27 cellular contexts compared by ENCODE assay signal in genomic region chr5:80225189-80225588, GRCh38. TPM values are rescaled to one million over a fixed set of nuclear protein-coding genes. Genes with fewer than 3 reads are reported as not detected.
DNase-seq lines count a peak whose midpoint lies in the region; ATAC-seq and TF ChIP-seq lines count a peak whose summit lies in the region.
"Had no signal": no experiment of that assay in that cellular context is flagged by ENCODE, and none has a peak within 500 bp of the region (broad histone marks: within the 10 kb centered on the region; RNA-seq: fewer than 3 reads in every experiment).

No MANE protein-coding gene starts in this region.

- CTCF ChIA-PET in activated naive CD4-positive, alpha-beta T cell treated with anti-CD3 and anti-CD28 coated beads, Interleukin-2, amount 10 ng/mL, durations not matched to agents 7 days and 5 days (lab: Charles Lee) = interaction anchor here (0.7 kb wide), 1 partner anchor 17 kb away, joined by 3 read pairs; no protein-coding TSS in a partner anchor

- H3K4me1 Mint-ChIP-seq in activated naive CD4-positive, alpha-beta T cell treated with anti-CD3 and anti-CD28 coated beads, Interleukin-2, amount 10 ng/mL, durations not matched to agents 7 days and 5 days = peaks cover 62% of the 10 kb centered on the region
- H3K4me1 Mint-ChIP-seq in activated naive CD8-positive, alpha-beta T cell treated with anti-CD3 and anti-CD28 coated beads, Interleukin-2, amount 50 U/mL, for 24 hours = peaks cover 62% of the 10 kb centered on the region

- peak overlapping the region in 3 of 4 donors; percentile 14 to 55 (median 16) for H3K27ac ChIP-seq in transverse colon
- H3K27ac ChIP-seq: ascending aorta, hepatocyte, lower lobe of right lung, Peyer's patch, testis had no signal

- intact Hi-C loops in transverse colon (cut with DNase I; ENCODE audit: low total_unique reads) = no loop called here

- no peak for ATAC-seq in activated naive CD8-positive, alpha-beta T cell treated with anti-CD3 and anti-CD28 coated beads, Interleukin-2, amount 50 U/mL, for 24 hours
- ATAC-seq: HCT116; lower lobe of right lung; stimulated activated naive B cell treated with anti-CD40 and anti-IgM and Interleukin-4, amounts not matched to agents 10 μg/mL and 1 μg/mL and 100 μg/mL, for 72 hours had no signal

- no peaks in the 10 kb centered on the region for H3K9me3 ChIP-seq in transverse colon
- H3K9me3 ChIP-seq: ascending aorta, BE2C, Caco-2, lower lobe of right lung, Peyer's patch, testis had no signal

- in situ Hi-C loops in transverse colon (cut with MboI; ENCODE audit: low pct_ligation_motif_present in 1 of 4, low pct_unique_long_range_greater_than_20kb in 1 of 4, low sequenced_read_pairs in 3 of 4) = no loop called here

- no peak for TF ChIP-seq EP300 in transverse colon (IDR thresholded peaks at IDR 0.05; ENCODE audit: low read depth)

- peaks cover 11 to 61% (median 40%) of the 10 kb centered on the region in 4 donors for H3K4me1 ChIP-seq in transverse colon
- H3K4me1 ChIP-seq: ascending aorta had no signal

- no peaks in the 10 kb centered on the region for H3K27me3 Mint-ChIP-seq in activated naive CD4-positive, alpha-beta T cell treated with anti-CD3 and anti-CD28 coated beads, Interleukin-2, amount 10 ng/mL, durations not matched to agents 7 days and 5 days
- no peaks in the 10 kb centered on the region for H3K27me3 Mint-ChIP-seq in activated naive CD8-positive, alpha-beta T cell treated with anti-CD3 and anti-CD28 coated beads, Interleukin-2, amount 50 U/mL, for 24 hours
- H3K27me3 Mint-ChIP-seq: activated naive CD8-positive, alpha-beta T cell treated with anti-CD3 and anti-CD28 coated beads, Interleukin-2, amount 10 ng/mL, durations not matched to agents 7 days and 5 days; stimulated activated naive B cell treated with anti-CD40 and anti-IgM and Interleukin-4, amounts not matched to agents 10 μg/mL and 1 μg/mL and 100 μg/mL, for 72 hours had no signal

- no peak overlapping the region for H3K4me3 Mint-ChIP-seq in activated naive CD4-positive, alpha-beta T cell treated with anti-CD3 and anti-CD28 coated beads, Interleukin-2, amount 10 ng/mL, durations not matched to agents 7 days and 5 days
- no peak overlapping the region for H3K4me3 Mint-ChIP-seq in activated naive CD8-positive, alpha-beta T cell treated with anti-CD3 and anti-CD28 coated beads, Interleukin-2, amount 50 U/mL, for 24 hours
- H3K4me3 Mint-ChIP-seq: stimulated activated naive B cell treated with anti-CD40 and anti-IgM and Interleukin-4, amounts not matched to agents 10 μg/mL and 1 μg/mL and 100 μg/mL, for 72 hours; T-helper 2 cell treated with Interferon-gamma antibody and Interleukin-4, amounts not matched to agents 5 μg/mL and 100 μg/mL, for 36 hours had no signal

- no peak for TF ChIP-seq POLR2A in transverse colon (IDR thresholded peaks at IDR 0.05)

- H3K4me3 ChIP-seq in LNCaP clone FGC (ENCODE audit: low read depth, low read length) = no peak overlapping the region
- no peak overlapping the region for H3K4me3 ChIP-seq in transverse colon
- H3K4me3 ChIP-seq: ascending aorta, hepatocyte, lower lobe of right lung, Peyer's patch, testis had no signal

- TF ChIP-seq CTCF in LNCaP clone FGC (IDR thresholded peaks at IDR 0.05; ENCODE audit: control insufficient read depth, extremely low read depth, insufficient read depth) = no peak
- TF ChIP-seq CTCF in transverse colon (IDR thresholded peaks at IDR 0.05) = no peak

- no peak for DNase-seq in activated naive CD4-positive, alpha-beta T cell treated with anti-CD3 and anti-CD28 coated beads, Interleukin-2, amount 10 ng/mL, durations not matched to agents 7 days and 5 days
- DNase-seq in activated naive CD4-positive, alpha-beta T cell (lab: John Stamatoyannopoulos, UW) = no peak
- DNase-seq in LNCaP clone FGC (ENCODE audit: low read depth) = peak; percentile 80
- DNase-seq in activated naive CD8-positive, alpha-beta T cell treated with anti-CD3 and anti-CD28 coated beads, Interleukin-2, amount 50 U/mL, for 24 hours = no peak
- no peak for DNase-seq in transverse colon
- no peak for DNase-seq in COLO668 (lab: John Stamatoyannopoulos, UW; ENCODE audit: unreplicated experiment)
- DNase-seq in stimulated activated naive CD4-positive, alpha-beta T cell (lab: John Stamatoyannopoulos, UW) = no peak
- DNase-seq: activated CD4-positive, alpha-beta T cell treated with anti-CD3 and anti-CD28 coated beads for 48 hours; activated naive CD8-positive, alpha-beta T cell treated with anti-CD3 and anti-CD28 coated beads, Interleukin-2, amount 10 ng/mL, durations not matched to agents 7 days and 5 days; BE2C; Caco-2; effector CD4-positive, alpha-beta T cell; Karpas-422; lower lobe of right lung; midbrain; NCI-H1436; NCI-H2081; NCI-H526; Peyer's patch; SHP77; small intestine; stimulated activated naive B cell treated with anti-CD40 and anti-IgM and Interleukin-4, amounts not matched to agents 10 μg/mL and 1 μg/mL and 100 μg/mL, for 72 hours; testis had no signal

- peak overlapping the region; percentile 4 for H3K27ac Mint-ChIP-seq in activated naive CD4-positive, alpha-beta T cell treated with anti-CD3 and anti-CD28 coated beads, Interleukin-2, amount 10 ng/mL, durations not matched to agents 7 days and 5 days
- H3K27ac Mint-ChIP-seq in activated naive CD8-positive, alpha-beta T cell treated with anti-CD3 and anti-CD28 coated beads, Interleukin-2, amount 50 U/mL, for 24 hours = peak overlapping the region; percentile 75
- H3K27ac Mint-ChIP-seq: stimulated activated naive B cell treated with anti-CD40 and anti-IgM and Interleukin-4, amounts not matched to agents 10 μg/mL and 1 μg/mL and 100 μg/mL, for 72 hours; T-helper 2 cell treated with Interferon-gamma antibody and Interleukin-4, amounts not matched to agents 5 μg/mL and 100 μg/mL, for 36 hours had no signal

- no peaks in the 10 kb centered on the region for H3K9me3 Mint-ChIP-seq in activated naive CD4-positive, alpha-beta T cell treated with anti-CD3 and anti-CD28 coated beads, Interleukin-2, amount 10 ng/mL, durations not matched to agents 7 days and 5 days
- no peaks in the 10 kb centered on the region for H3K9me3 Mint-ChIP-seq in activated naive CD8-positive, alpha-beta T cell treated with anti-CD3 and anti-CD28 coated beads, Interleukin-2, amount 50 U/mL, for 24 hours
- H3K9me3 Mint-ChIP-seq: activated naive CD8-positive, alpha-beta T cell treated with anti-CD3 and anti-CD28 coated beads, Interleukin-2, amount 10 ng/mL, durations not matched to agents 7 days and 5 days; stimulated activated naive B cell treated with anti-CD40 and anti-IgM and Interleukin-4, amounts not matched to agents 10 μg/mL and 1 μg/mL and 100 μg/mL, for 72 hours; T-helper 2 cell treated with Interferon-gamma antibody and Interleukin-4, amounts not matched to agents 5 μg/mL and 100 μg/mL, for 36 hours had no signal

- H3K27me3 ChIP-seq in transverse colon = no peaks in the 10 kb centered on the region
- H3K27me3 ChIP-seq: ascending aorta, BE2C, hepatocyte, Peyer's patch, testis had no signal

- H3K36me3 Mint-ChIP-seq in activated naive CD4-positive, alpha-beta T cell treated with anti-CD3 and anti-CD28 coated beads, Interleukin-2, amount 10 ng/mL, durations not matched to agents 7 days and 5 days = peaks cover 44% of the 10 kb centered on the region
- H3K36me3 Mint-ChIP-seq in activated naive CD8-positive, alpha-beta T cell treated with anti-CD3 and anti-CD28 coated beads, Interleukin-2, amount 50 U/mL, for 24 hours (ENCODE audit: low read depth) = peaks cover 4% of the 10 kb centered on the region

- H3K36me3 ChIP-seq in transverse colon = no peaks in the 10 kb centered on the region
- H3K36me3 ChIP-seq: ascending aorta, lower lobe of right lung, Peyer's patch had no signal

RNA-seq across cellular contexts. Expression of gene SERINC5, which starts 30.7 kb away (rescaled TPM):
- 10 to 100 TPM; 40.6 to 90.4 (median 79.6) TPM for total RNA-seq in transverse colon
